17 cellular contexts compared by ENCODE assay signal in genomic region chr5:128512894-128513293, GRCh38. TPM values are rescaled to one million over a fixed set of nuclear protein-coding genes. Genes with fewer than 3 reads are reported as not detected.
DNase-seq lines count a peak whose midpoint lies in the region; ATAC-seq and TF ChIP-seq lines count a peak whose summit lies in the region.
"Had no signal": no experiment of that assay in that cellular context is flagged by ENCODE, and none has a peak within 500 bp of the region (broad histone marks: within the 10 kb centered on the region; RNA-seq: fewer than 3 reads in every experiment).

No MANE protein-coding gene starts in this region.

- ATAC-seq in Right ventricle myocardium superior (ENCODE audit: poor library complexity): peak; percentile 80
- ATAC-seq in right cardiac atrium: no peak
- ATAC-seq: A549; CD8-positive, alpha-beta T cell had no signal

- WGBS in right cardiac atrium: 61% methylated on average over 2 of the region's 2 CpGs

- H3K27me3 ChIP-seq in right cardiac atrium (ENCODE audit: control insufficient read depth, insufficient read depth) (no peaks in the 10 kb centered on the region), left ventricle myocardium inferior (ENCODE audit: low read depth) (no peaks in the 10 kb centered on the region)
- H3K27me3 ChIP-seq: BLaER1 treated with 17β-estradiol and CSF1 and Interleukin-3, amounts not matched to agents 10 nM and 100 nM had no signal

- no peak overlapping the region for H3K27ac ChIP-seq in right cardiac atrium (ENCODE audit: low read length)
- peak overlapping the region; percentile 52 for H3K27ac ChIP-seq in left ventricle myocardium inferior (replicated peaks)
- H3K27ac ChIP-seq: 22Rv1; A549; BLaER1 treated with 17β-estradiol and CSF1 and Interleukin-3, amounts not matched to agents 10 nM and 100 nM; C4-2B had no signal

- H3K4me3 ChIP-seq in right cardiac atrium (ENCODE audit: low read length) (no peak overlapping the region), left ventricle myocardium inferior (no peak overlapping the region)
- H3K4me3 ChIP-seq: A549; BLaER1 treated with 17β-estradiol and CSF1 and Interleukin-3, amounts not matched to agents 10 nM and 100 nM had no signal

- H3K36me3 ChIP-seq in left ventricle myocardium inferior: no peaks in the 10 kb centered on the region
- H3K36me3 ChIP-seq: BLaER1 treated with 17β-estradiol and CSF1 and Interleukin-3, amounts not matched to agents 10 nM and 100 nM had no signal

- H3K9me3 Mint-ChIP-seq in osteocyte (ENCODE audit: unreplicated experiment): peaks cover 5% of the 10 kb centered on the region
- H3K9me3 Mint-ChIP-seq: CD4-positive, alpha-beta T cell had no signal

- H3K4me1 Mint-ChIP-seq in osteocyte (ENCODE audit: unreplicated experiment): peaks cover 22% of the 10 kb centered on the region
- H3K4me1 Mint-ChIP-seq: B cell had no signal

- no peaks in the 10 kb centered on the region for H3K27me3 Mint-ChIP-seq in osteocyte (ENCODE audit: unreplicated experiment)
- H3K27me3 Mint-ChIP-seq: B cell had no signal

- peak overlapping the region; percentile 7 for H3K27ac Mint-ChIP-seq in osteocyte (ENCODE audit: unreplicated experiment)
- H3K27ac Mint-ChIP-seq: B cell; CD4-positive, alpha-beta T cell; CD8-positive, alpha-beta T cell had no signal

- no peak for TF ChIP-seq CTCF in left ventricle myocardium inferior (IDR thresholded peaks at IDR 0.05; ENCODE audit: borderline replicate concordance)
- no peak for TF ChIP-seq CTCF in osteocyte (IDR thresholded peaks at IDR 0.05)

- no peaks in the 10 kb centered on the region for H3K4me1 ChIP-seq in right cardiac atrium (ENCODE audit: control insufficient read depth, insufficient read depth, low read length)
- H3K4me1 ChIP-seq in left ventricle myocardium inferior: peaks cover 14% of the 10 kb centered on the region
- H3K4me1 ChIP-seq: A549; BLaER1 treated with 17β-estradiol and CSF1 and Interleukin-3, amounts not matched to agents 10 nM and 100 nM; Caco-2 had no signal

- no peak overlapping the region for H3K4me3 Mint-ChIP-seq in osteocyte (ENCODE audit: unreplicated experiment)
- H3K4me3 Mint-ChIP-seq: B cell; CD4-positive, alpha-beta T cell; CD8-positive, alpha-beta T cell had no signal

- H3K9me3 ChIP-seq in right cardiac atrium (ENCODE audit: control insufficient read depth, low read length) (no peaks in the 10 kb centered on the region), left ventricle myocardium inferior (replicated peaks) (no peaks in the 10 kb centered on the region)
- H3K9me3 ChIP-seq: BLaER1 treated with 17β-estradiol and CSF1 and Interleukin-3, amounts not matched to agents 10 nM and 100 nM had no signal

- peaks cover 69% of the 10 kb centered on the region for H3K36me3 Mint-ChIP-seq in osteocyte (ENCODE audit: unreplicated experiment)
- H3K36me3 Mint-ChIP-seq: CD8-positive, alpha-beta T cell had no signal

- intact Hi-C loops in Right ventricle myocardium superior (cut with DNase I) (no loop called here), right cardiac atrium (cut with DNase I) (no loop called here), left ventricle myocardium inferior (cut with micrococcal nuclease) (no loop called here), cardiac septum (cut with DNase I) (no loop called here)

- DNase-seq in Right ventricle myocardium superior: no peak
- no peak for DNase-seq in right cardiac atrium
- DNase-seq in left ventricle myocardium inferior: no peak
- no peak for DNase-seq in cardiac septum (ENCODE audit: low spot score)
- DNase-seq in osteocyte (ENCODE audit: extremely low spot score, unreplicated experiment): no peak
- DNase-seq: AML-193; Caco-2; Calu3; CD4-positive, alpha-beta T cell; CD8-positive, alpha-beta T cell; DMS79 treated with DMSO at 0.1 percent for 48 hours; GF-D8 had no signal

RNA-seq across cellular contexts. Expression of gene FBN2, which starts 25.2 kb away (rescaled TPM):
- 23.5 TPM for total RNA-seq in Right ventricle myocardium superior
- 1 to 10 TPM in 2 of 4 donors, under 1 TPM in 2; 0.51 to 1.7 (median 0.94) TPM for total RNA-seq in right cardiac atrium
- polyA plus RNA-seq in right cardiac atrium: 1.5 TPM
- 34.1 TPM for total RNA-seq in left ventricle myocardium inferior
- 7.1 TPM for total RNA-seq in cardiac septum
- total RNA-seq in osteocyte: 1,151 and 1,312 TPM in 2 replicates
- total RNA-seq: B cell; CD8-positive, alpha-beta T cell had no signal

Comparison
In these comparisons a context has a peak if more than half of its experiments do, and no peak if none do; other contexts are left out.
1. RNA of gene FBN2, which starts 25.2 kb away (total RNA-seq): 1,151 to 1,312 TPM in osteocyte; 34.1 TPM in left ventricle myocardium inferior (single experiment), 23.5 TPM in Right ventricle myocardium superior (single experiment), 7.1 TPM in cardiac septum (single experiment) and 0.51 to 1.7 TPM in right cardiac atrium; every median in the first group is over 10 times any median in the second.